27 cellular contexts compared by ENCODE assay signal in genomic region chr7:44655341-44655740, GRCh38. TPM values are rescaled to one million over a fixed set of nuclear protein-coding genes. Genes with fewer than 3 reads are reported as not detected.
A peak's percentile ranks its signal among the peaks of the same experiment; 100 is the strongest.
DNase-seq lines count a peak whose midpoint lies in the region; ATAC-seq and TF ChIP-seq lines count a peak whose summit lies in the region.
"Had no signal": no experiment of that assay in that cellular context is flagged by ENCODE, and none has a peak within 500 bp of the region (broad histone marks: within the 10 kb centered on the region; RNA-seq: fewer than 3 reads in every experiment).

No MANE protein-coding gene starts in this region.

- H3K9me3 Mint-ChIP-seq in activated CD8-positive, alpha-beta T cell treated with anti-CD3 and anti-CD28 coated beads, Interleukin-2, amount 10 ng/mL, durations not matched to agents 7 days and 5 days (ENCODE audit: insufficient read depth), result peaks cover 26% of the 10 kb centered on the region
- H3K9me3 Mint-ChIP-seq in activated CD8-positive, alpha-beta T cell treated with anti-CD3 and anti-CD28 coated beads for 36 hours, result peaks cover 6% of the 10 kb centered on the region
- peaks cover 4% of the 10 kb centered on the region for H3K9me3 Mint-ChIP-seq in CD8-positive, alpha-beta T cell
- peaks cover 36% of the 10 kb centered on the region for H3K9me3 Mint-ChIP-seq in dendritic cell treated with granulocyte-macrophage colony-stimulating factor and Interleukin-4, amounts not matched to agents 40 ng/mL and 50 ng/mL, for 4 days
- H3K9me3 Mint-ChIP-seq: stimulated activated memory B cell treated with anti-CD40 and anti-IgM and Interleukin-4, amounts not matched to agents 10 μg/mL and 1 μg/mL and 100 μg/mL, for 72 hours had no signal

- no peaks in the 10 kb centered on the region for H3K27me3 ChIP-seq in CD8-positive, alpha-beta T cell (ENCODE audit: insufficient read depth, low read length)
- H3K27me3 ChIP-seq in neutrophil (no peaks in the 10 kb centered on the region), BE2C (no peaks in the 10 kb centered on the region)
- H3K27me3 ChIP-seq: brain microvascular endothelial cell, Peyer's patch, upper lobe of left lung had no signal

- H3K4me1 ChIP-seq in CD8-positive, alpha-beta T cell (ENCODE audit: insufficient read depth, low read length), result no peaks in the 10 kb centered on the region
- peaks cover 30 to 34% of the 10 kb centered on the region in 2 experiments for H3K4me1 ChIP-seq in neutrophil (ENCODE audit: control insufficient read depth in 1 of 2, insufficient read depth in 1 of 2, low read depth in 1 of 2, low read length in 1 of 2)
- no peaks in the 10 kb centered on the region for H3K4me1 ChIP-seq in BE2C
- H3K4me1 ChIP-seq: Peyer's patch had no signal

- H3K27me3 Mint-ChIP-seq in activated CD8-positive, alpha-beta T cell treated with anti-CD3 and anti-CD28 coated beads, Interleukin-2, amount 10 ng/mL, durations not matched to agents 7 days and 5 days (ENCODE audit: low read depth), result no peaks in the 10 kb centered on the region
- no peaks in the 10 kb centered on the region for H3K27me3 Mint-ChIP-seq in activated CD8-positive, alpha-beta T cell treated with anti-CD3 and anti-CD28 coated beads for 36 hours
- no peaks in the 10 kb centered on the region for H3K27me3 Mint-ChIP-seq in CD8-positive, alpha-beta T cell (ENCODE audit: low read depth)
- H3K27me3 Mint-ChIP-seq in dendritic cell treated with granulocyte-macrophage colony-stimulating factor and Interleukin-4, amounts not matched to agents 40 ng/mL and 50 ng/mL, for 4 days, result no peaks in the 10 kb centered on the region
- H3K27me3 Mint-ChIP-seq: activated CD4-positive, alpha-beta T cell treated with anti-CD3 and anti-CD28 coated beads, Interleukin-2, amount 10 ng/mL, durations not matched to agents 7 days and 5 days; stimulated activated memory B cell treated with anti-CD40 and anti-IgM and Interleukin-4, amounts not matched to agents 10 μg/mL and 1 μg/mL and 100 μg/mL, for 72 hours had no signal

- no peak overlapping the region for H3K27ac ChIP-seq in CD8-positive, alpha-beta T cell (ENCODE audit: low read depth, low read length)
- H3K27ac ChIP-seq in neutrophil, result peak overlapping the region; percentile 74
- H3K27ac ChIP-seq: brain microvascular endothelial cell, Peyer's patch had no signal

- intact Hi-C loops in activated CD8-positive, alpha-beta T cell treated with anti-CD3 and anti-CD28 coated beads for 36 hours (cut with micrococcal nuclease), result no loop called here
- intact Hi-C loops in CD8-positive, alpha-beta T cell (cut with DNase I, micrococcal nuclease), result loop anchor here in 1 of 2 experiments (5.0 kb wide), 1 partner anchor 68 kb away; no protein-coding TSS in a partner anchor
- intact Hi-C loops in dendritic cell treated with granulocyte-macrophage colony-stimulating factor and Interleukin-4, amounts not matched to agents 40 ng/mL and 50 ng/mL, for 4 days (cut with micrococcal nuclease), result no loop called here

- peak overlapping the region; percentile 25 for H3K27ac Mint-ChIP-seq in activated CD8-positive, alpha-beta T cell treated with anti-CD3 and anti-CD28 coated beads, Interleukin-2, amount 10 ng/mL, durations not matched to agents 7 days and 5 days
- no peak overlapping the region for H3K27ac Mint-ChIP-seq in activated CD8-positive, alpha-beta T cell treated with anti-CD3 and anti-CD28 coated beads for 36 hours
- peak overlapping the region; percentile 10 for H3K27ac Mint-ChIP-seq in CD8-positive, alpha-beta T cell
- H3K27ac Mint-ChIP-seq in dendritic cell treated with granulocyte-macrophage colony-stimulating factor and Interleukin-4, amounts not matched to agents 40 ng/mL and 50 ng/mL, for 4 days, result peak overlapping the region; percentile 58
- H3K27ac Mint-ChIP-seq: activated CD4-positive, alpha-beta T cell treated with anti-CD3 and anti-CD28 coated beads, Interleukin-2, amount 10 ng/mL, durations not matched to agents 7 days and 5 days; GM23338; stimulated activated memory B cell treated with anti-CD40 and anti-IgM and Interleukin-4, amounts not matched to agents 10 μg/mL and 1 μg/mL and 100 μg/mL, for 72 hours had no signal

- POLR2A ChIA-PET in activated CD8-positive, alpha-beta T cell treated with anti-CD3 and anti-CD28 coated beads, Interleukin-2, amount 10 ng/mL, durations not matched to agents 7 days and 5 days (lab: Charles Lee), result no interaction called here
- POLR2A ChIA-PET in activated CD8-positive, alpha-beta T cell treated with anti-CD3 and anti-CD28 coated beads for 36 hours (lab: Charles Lee), result no interaction called here
- POLR2A ChIA-PET in CD8-positive, alpha-beta T cell (lab: Charles Lee), result no interaction called here

- DNase-seq in activated CD8-positive, alpha-beta T cell treated with anti-CD3 and anti-CD28 coated beads, Interleukin-2, amount 10 ng/mL, durations not matched to agents 7 days and 5 days, result no peak
- no peak for DNase-seq in activated CD8-positive, alpha-beta T cell treated with anti-CD3 and anti-CD28 coated beads for 36 hours
- no peak for DNase-seq in CD8-positive, alpha-beta T cell
- no peak for DNase-seq in BE2C
- no peak for DNase-seq in GM20000 (ENCODE audit: low spot score)
- DNase-seq: 8988T; activated CD4-positive, alpha-beta T cell treated with anti-CD3 and anti-CD28 coated beads, Interleukin-2, amount 10 ng/mL, durations not matched to agents 7 days and 5 days; activated naive CD4-positive, alpha-beta T cell treated with anti-CD3 and anti-CD28 coated beads, Interleukin-2, amount 50 U/mL, for 16 hours; amniotic stem cell; brain microvascular endothelial cell; DMS79 treated with DMSO at 0.1 percent for 48 hours; GF-D8; hypothalamus; MV-4-11; NCI-H1436; NCI-H345; Peyer's patch; stimulated activated CD4-positive, alpha-beta T cell treated with anti-CD3 and anti-CD28 coated beads, Interleukin-15, amount 100 ng/mL, for 24 hours; SW 1271; T-helper 9 cell; upper lobe of left lung had no signal

- no peak for TF ChIP-seq CTCF in activated CD8-positive, alpha-beta T cell treated with anti-CD3 and anti-CD28 coated beads for 36 hours (IDR thresholded peaks at IDR 0.05)
- no peak for TF ChIP-seq CTCF in CD8-positive, alpha-beta T cell (IDR thresholded peaks at IDR 0.05)
- no peak for TF ChIP-seq CTCF in neutrophil (IDR thresholded peaks at IDR 0.05)
- TF ChIP-seq CTCF in BE2C (IDR thresholded peaks at IDR 0.05; ENCODE audit: low read depth, low read length), result no peak
- no peak for TF ChIP-seq CTCF in GM20000 (IDR thresholded peaks at IDR 0.05; ENCODE audit: extremely low read depth, missing control alignments)

- CTCF ChIA-PET in activated CD8-positive, alpha-beta T cell treated with anti-CD3 and anti-CD28 coated beads, Interleukin-2, amount 10 ng/mL, durations not matched to agents 7 days and 5 days (lab: Charles Lee), result interaction anchor here (1.0 to 1.3 kb wide), 3 partner anchors 15 to 120 kb away, joined by 3 to 6 read pairs (median 4); no protein-coding TSS in a partner anchor
- CTCF ChIA-PET in activated CD8-positive, alpha-beta T cell treated with anti-CD3 and anti-CD28 coated beads for 36 hours (lab: Charles Lee), result interaction anchor here (1.0 to 1.4 kb wide), 2 partner anchors 10 to 27 kb away, joined by 3 to 5 read pairs; no protein-coding TSS in a partner anchor
- CTCF ChIA-PET in CD8-positive, alpha-beta T cell (lab: Charles Lee), result interaction anchor here (1.0 kb wide), 2 partner anchors 8 to 397 kb away, joined by 3 read pairs; no protein-coding TSS in a partner anchor

- no peaks in the 10 kb centered on the region for H3K9me3 ChIP-seq in CD8-positive, alpha-beta T cell (ENCODE audit: low read length)
- H3K9me3 ChIP-seq in neutrophil (no peaks in the 10 kb centered on the region), BE2C (no peaks in the 10 kb centered on the region)
- H3K9me3 ChIP-seq: Peyer's patch had no signal

- ATAC-seq in activated CD8-positive, alpha-beta T cell treated with anti-CD3 and anti-CD28 coated beads, Interleukin-2, amount 10 ng/mL, durations not matched to agents 7 days and 5 days, result no peak
- no peak for ATAC-seq in activated CD8-positive, alpha-beta T cell treated with anti-CD3 and anti-CD28 coated beads for 36 hours
- no peak for ATAC-seq in CD8-positive, alpha-beta T cell
- ATAC-seq in SK-N-SH treated with all-trans-retinoic acid at 6 μM for 48 hours, result no peak
- ATAC-seq: GM23338; left lobe of liver; stimulated activated memory B cell treated with anti-CD40 and anti-IgM and Interleukin-4, amounts not matched to agents 10 μg/mL and 1 μg/mL and 100 μg/mL, for 72 hours had no signal

- peaks cover 24% of the 10 kb centered on the region for H3K36me3 ChIP-seq in CD8-positive, alpha-beta T cell (ENCODE audit: insufficient read depth, low read length)
- H3K36me3 ChIP-seq in neutrophil (peaks cover 29% of the 10 kb centered on the region), BE2C (peaks cover 8% of the 10 kb centered on the region)

- H3K4me3 Mint-ChIP-seq in activated CD8-positive, alpha-beta T cell treated with anti-CD3 and anti-CD28 coated beads, Interleukin-2, amount 10 ng/mL, durations not matched to agents 7 days and 5 days, result no peak overlapping the region
- no peak overlapping the region for H3K4me3 Mint-ChIP-seq in activated CD8-positive, alpha-beta T cell treated with anti-CD3 and anti-CD28 coated beads for 36 hours
- no peak overlapping the region for H3K4me3 Mint-ChIP-seq in CD8-positive, alpha-beta T cell
- H3K4me3 Mint-ChIP-seq in dendritic cell treated with granulocyte-macrophage colony-stimulating factor and Interleukin-4, amounts not matched to agents 40 ng/mL and 50 ng/mL, for 4 days, result no peak overlapping the region
- H3K4me3 Mint-ChIP-seq: activated CD4-positive, alpha-beta T cell treated with anti-CD3 and anti-CD28 coated beads, Interleukin-2, amount 10 ng/mL, durations not matched to agents 7 days and 5 days; GM23338; stimulated activated memory B cell treated with anti-CD40 and anti-IgM and Interleukin-4, amounts not matched to agents 10 μg/mL and 1 μg/mL and 100 μg/mL, for 72 hours had no signal

- H3K4me1 Mint-ChIP-seq in activated CD8-positive, alpha-beta T cell treated with anti-CD3 and anti-CD28 coated beads, Interleukin-2, amount 10 ng/mL, durations not matched to agents 7 days and 5 days (ENCODE audit: low read depth), result no peaks in the 10 kb centered on the region
- H3K4me1 Mint-ChIP-seq in activated CD8-positive, alpha-beta T cell treated with anti-CD3 and anti-CD28 coated beads for 36 hours (ENCODE audit: low read depth), result peaks cover 6% of the 10 kb centered on the region
- peaks cover 2% of the 10 kb centered on the region for H3K4me1 Mint-ChIP-seq in CD8-positive, alpha-beta T cell (ENCODE audit: low read depth)
- peaks cover 13% of the 10 kb centered on the region for H3K4me1 Mint-ChIP-seq in dendritic cell treated with granulocyte-macrophage colony-stimulating factor and Interleukin-4, amounts not matched to agents 40 ng/mL and 50 ng/mL, for 4 days (ENCODE audit: low read depth)
- H3K4me1 Mint-ChIP-seq: activated CD4-positive, alpha-beta T cell treated with anti-CD3 and anti-CD28 coated beads, Interleukin-2, amount 10 ng/mL, durations not matched to agents 7 days and 5 days; GM23338 had no signal

- no peak overlapping the region for H3K4me3 ChIP-seq in CD8-positive, alpha-beta T cell (ENCODE audit: low read depth, low read length)
- H3K4me3 ChIP-seq in neutrophil (ENCODE audit: low read depth in 1 of 2, low read length in 1 of 2), result no peak overlapping the region
- no peak overlapping the region for H3K4me3 ChIP-seq in BE2C (ENCODE audit: low read depth, low read length)
- H3K4me3 ChIP-seq: GM23338, Peyer's patch, upper lobe of left lung had no signal

- H3K36me3 Mint-ChIP-seq in activated CD8-positive, alpha-beta T cell treated with anti-CD3 and anti-CD28 coated beads, Interleukin-2, amount 10 ng/mL, durations not matched to agents 7 days and 5 days (ENCODE audit: low read depth), result peaks cover 64% of the 10 kb centered on the region
- H3K36me3 Mint-ChIP-seq in activated CD8-positive, alpha-beta T cell treated with anti-CD3 and anti-CD28 coated beads for 36 hours (ENCODE audit: low read depth), result peaks cover 53% of the 10 kb centered on the region
- H3K36me3 Mint-ChIP-seq in CD8-positive, alpha-beta T cell, result peaks cover 69% of the 10 kb centered on the region
- peaks cover 98% of the 10 kb centered on the region for H3K36me3 Mint-ChIP-seq in dendritic cell treated with granulocyte-macrophage colony-stimulating factor and Interleukin-4, amounts not matched to agents 40 ng/mL and 50 ng/mL, for 4 days (ENCODE audit: low read depth)

RNA-seq across cellular contexts. Expression of gene OGDH, which starts 48.9 kb away (rescaled TPM):
- 100 to 1,000 TPM; 113 to 114 TPM for total RNA-seq in activated CD8-positive, alpha-beta T cell treated with anti-CD3 and anti-CD28 coated beads, Interleukin-2, amount 10 ng/mL, durations not matched to agents 7 days and 5 days
- 10 to 100 TPM; 78.6 to 85.6 TPM for total RNA-seq in activated CD8-positive, alpha-beta T cell treated with anti-CD3 and anti-CD28 coated beads for 36 hours
- total RNA-seq in CD8-positive, alpha-beta T cell, result 10 to 100 TPM; 36.8 to 39.6 TPM
- 162 TPM for polyA plus RNA-seq in BE2C (2012; ENCODE audit: insufficient read depth, insufficient read length, low read depth)
